1 cellular context compared by ENCODE assay signal in the genomic region with DNA sequence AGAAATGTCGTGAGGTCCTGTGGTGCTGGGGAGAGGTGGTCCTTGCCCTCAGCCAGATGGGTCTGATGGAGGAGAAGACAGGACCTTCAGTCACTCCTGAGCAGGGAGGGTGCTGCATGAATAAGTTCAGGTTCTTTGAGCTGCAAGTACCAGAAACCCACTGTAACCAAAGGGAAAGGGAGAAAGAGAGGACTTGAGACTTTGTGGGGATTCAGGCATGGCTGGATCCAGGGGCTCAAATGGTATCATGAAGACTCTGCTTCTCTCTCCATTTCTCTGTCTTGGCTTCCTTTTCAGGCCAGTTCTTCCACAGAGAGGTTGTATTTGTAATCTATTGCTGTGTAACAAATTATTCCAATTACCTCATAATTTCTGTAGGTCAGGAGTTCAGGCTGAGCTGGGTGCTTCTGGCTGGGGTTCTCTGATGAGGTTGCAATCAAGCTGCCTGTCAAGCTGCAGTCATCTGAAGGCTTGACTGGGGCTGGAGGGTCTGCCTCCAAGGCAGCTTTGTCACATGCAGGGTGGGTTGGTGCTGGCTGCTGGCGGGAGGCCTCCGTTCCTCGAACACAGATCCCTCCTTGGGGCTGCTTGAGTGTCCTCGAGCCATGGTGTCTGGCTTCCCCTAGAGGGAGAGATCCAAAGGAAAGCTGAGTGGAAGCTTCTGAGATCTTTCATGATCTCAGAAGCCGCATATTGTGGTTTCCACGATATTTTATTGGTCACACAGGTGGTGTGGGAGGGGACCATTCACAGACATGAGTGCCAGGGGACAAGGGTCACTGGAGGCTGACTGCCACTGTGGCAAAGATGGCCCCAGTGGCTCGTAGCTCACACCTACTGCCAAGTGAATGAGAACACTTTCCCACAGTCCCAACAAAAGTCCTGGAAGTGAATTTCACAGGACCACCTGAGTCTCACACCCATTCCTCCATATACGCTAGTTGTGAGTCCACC.
TF ChIP-seq lines count a peak whose summit lies in the region.

No MANE protein-coding gene starts in this region.

TF ChIP-seq in HepG2, 621 proteins besides CTCF, POLR2A, EP300 and RAD21:
- 0 out of 2 replicates have a peak, but pooled peaks have one; percentile 32 for TF ChIP-seq CSRNP1 (CRISPR knock-in tag; IDR thresholded peaks at IDR 0.05)
- no peak for TF ChIP-seq RFX1 (IDR thresholded peaks at IDR 0.05)
- no peak for TF ChIP-seq ZNF550 (CRISPR knock-in tag; IDR thresholded peaks at IDR 0.05; ENCODE audit: borderline replicate concordance)
- no peak for TF ChIP-seq SMC3 (IDR thresholded peaks at IDR 0.05; ENCODE audit: low read length)
- TF ChIP-seq ZMYM3 (CRISPR knock-in tag; IDR thresholded peaks at IDR 0.05), result peak; percentile 63; the same call in 1 of the 2 replicates
- peak; percentile 97 for TF ChIP-seq THAP9 (CRISPR knock-in tag; IDR thresholded peaks at IDR 0.05; ENCODE audit: borderline replicate concordance)
- peak; percentile 99 for TF ChIP-seq ZNF329 (CRISPR knock-in tag; IDR thresholded peaks at IDR 0.05; ENCODE audit: low read depth)
- TF ChIP-seq, protein P1, sequence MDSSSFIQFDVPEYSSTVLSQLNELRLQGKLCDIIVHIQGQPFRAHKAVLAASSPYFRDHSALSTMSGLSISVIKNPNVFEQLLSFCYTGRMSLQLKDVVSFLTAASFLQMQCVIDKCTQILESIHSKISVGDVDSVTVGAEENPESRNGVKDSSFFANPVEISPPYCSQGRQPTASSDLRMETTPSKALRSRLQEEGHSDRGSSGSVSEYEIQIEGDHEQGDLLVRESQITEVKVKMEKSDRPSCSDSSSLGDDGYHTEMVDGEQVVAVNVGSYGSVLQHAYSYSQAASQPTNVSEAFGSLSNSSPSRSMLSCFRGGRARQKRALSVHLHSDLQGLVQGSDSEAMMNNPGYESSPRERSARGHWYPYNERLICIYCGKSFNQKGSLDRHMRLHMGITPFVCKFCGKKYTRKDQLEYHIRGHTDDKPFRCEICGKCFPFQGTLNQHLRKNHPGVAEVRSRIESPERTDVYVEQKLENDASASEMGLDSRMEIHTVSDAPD (CRISPR knock-in tag; IDR thresholded peaks at IDR 0.05), result 0 out of 2 replicates have a peak, but pooled peaks have one; percentile 20
- TF ChIP-seq KDM5A (IDR thresholded peaks at IDR 0.05; ENCODE audit: borderline replicate concordance, low read length), result no peak
- 0 out of 2 replicates have a peak, but pooled peaks have one; percentile 31 for TF ChIP-seq ARID2 (CRISPR knock-in tag; IDR thresholded peaks at IDR 0.05; ENCODE audit: borderline replicate concordance)
